ENCODE assay signal across 11 cellular contexts in the genomic region with DNA sequence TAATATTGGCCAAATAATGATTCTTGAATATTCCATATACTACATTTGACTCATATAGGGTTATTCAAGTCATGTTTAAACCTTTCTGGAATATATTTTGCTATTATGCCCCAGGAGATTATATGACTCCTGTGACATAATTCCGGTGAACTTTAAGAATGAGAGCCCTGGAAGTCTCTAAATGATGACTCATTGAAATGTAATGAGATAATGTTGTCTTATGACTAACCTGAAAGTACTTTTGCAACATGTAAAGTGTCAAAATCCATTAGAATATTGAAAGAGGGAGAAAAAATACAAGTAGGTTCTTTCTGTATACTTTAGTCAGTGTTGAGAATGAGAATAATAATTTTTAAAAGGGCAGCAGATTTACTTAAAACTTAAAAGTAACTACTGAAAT.
DNase-seq lines count a peak whose midpoint lies in the region; ATAC-seq, FAIRE-seq and TF ChIP-seq lines count a peak whose summit lies in the region.
"Had no signal": no experiment of that assay in that cellular context is flagged by ENCODE, and none has a peak within 500 bp of the region (broad histone marks: within the 10 kb centered on the region; RNA-seq: fewer than 3 reads in every experiment).

No MANE protein-coding gene starts in this region.

- H2AFZ ChIP-seq in keratinocyte (ENCODE audit: control insufficient read depth, low read length) = no peak overlapping the region

- H3K9me3 ChIP-seq in keratinocyte (ENCODE audit: control insufficient read depth, low read depth, low read length) (no peaks in the 10 kb centered on the region), HAP-1 (no peaks in the 10 kb centered on the region), left ventricle myocardium inferior (replicated peaks) (no peaks in the 10 kb centered on the region)
- H3K9me3 ChIP-seq: transverse colon had no signal

- TF ChIP-seq CTCF in keratinocyte (optimal IDR thresholded peaks at IDR 0.05 in 1 of 3, IDR thresholded peaks at IDR 0.05 in 1 of 3, conservative IDR thresholded peaks at IDR 0.05 in 1 of 3; ENCODE audit: extremely low read depth in 1 of 3, insufficient read depth in 2 of 3, low read length in 3 of 3) = no peak
- TF ChIP-seq CTCF in left ventricle myocardium inferior (IDR thresholded peaks at IDR 0.05; ENCODE audit: borderline replicate concordance) = no peak

- ATAC-seq in HG03442 (IDR thresholded peaks at IDR 0.05; ENCODE audit: unreplicated experiment) (peak; percentile 62), HG03025 (IDR thresholded peaks at IDR 0.05; ENCODE audit: low FRiP score, unreplicated experiment) (no peak)

- no peaks in the 10 kb centered on the region for H3K79me2 ChIP-seq in keratinocyte (ENCODE audit: control insufficient read depth, insufficient read depth, low read length)

- H3K4me1 ChIP-seq in keratinocyte (ENCODE audit: control insufficient read depth, extremely low read depth, insufficient read depth, low read length) = peaks cover 3% of the 10 kb centered on the region
- H3K4me1 ChIP-seq in HAP-1 = no peaks in the 10 kb centered on the region
- no peaks in the 10 kb centered on the region for H3K4me1 ChIP-seq in left ventricle myocardium inferior
- H3K4me1 ChIP-seq: transverse colon had no signal

- dilution Hi-C loops in keratinocyte (cut with MboI; ENCODE audit: extremely low pct_ligation_motif_present, low sequenced_read_pairs) = no loop called here

- no peaks in the 10 kb centered on the region for H3K27me3 ChIP-seq in keratinocyte (ENCODE audit: control insufficient read depth, extremely low read depth, insufficient read depth, low read length)
- H3K27me3 ChIP-seq in HAP-1 (ENCODE audit: low read depth) = no peaks in the 10 kb centered on the region
- no peaks in the 10 kb centered on the region for H3K27me3 ChIP-seq in left ventricle myocardium inferior (ENCODE audit: low read depth)
- H3K27me3 ChIP-seq: transverse colon had no signal

- H4K20me1 ChIP-seq in keratinocyte (ENCODE audit: control insufficient read depth, extremely low read depth, insufficient read depth, low read length) = no peaks in the 10 kb centered on the region

- H3K4me3 ChIP-seq in keratinocyte (ENCODE audit: control insufficient read depth in 2 of 3, extremely low read depth in 1 of 3, insufficient read depth in 2 of 3, low read depth in 1 of 3, low read length in 3 of 3) (no peak overlapping the region), HAP-1 (no peak overlapping the region), left ventricle myocardium inferior (no peak overlapping the region)
- H3K4me3 ChIP-seq: skin epidermis, transverse colon had no signal

- peak overlapping the region; percentile 19 for H3K27ac ChIP-seq in keratinocyte (ENCODE audit: control insufficient read depth, insufficient read depth, low read length)
- H3K27ac ChIP-seq in left ventricle myocardium inferior (replicated peaks) = no peak overlapping the region
- H3K27ac ChIP-seq: skin epidermis, transverse colon had no signal

- no peaks in the 10 kb centered on the region for H3K9me1 ChIP-seq in keratinocyte (ENCODE audit: control insufficient read depth, extremely low read depth, insufficient read depth, low read length)

- no peak overlapping the region for H3K4me2 ChIP-seq in keratinocyte (ENCODE audit: control insufficient read depth, extremely low read depth, insufficient read depth, low read depth, low read length)

- no peak overlapping the region for H3K9ac ChIP-seq in keratinocyte (ENCODE audit: control insufficient read depth, extremely low read depth, insufficient read depth, low read length)

- FAIRE-seq in keratinocyte (lab: Jason Lieb, UNC) = peak; percentile 44

- DNase-seq in ACHN (peak; percentile 44), astrocyte of the hippocampus (ENCODE audit: low read depth, low spot score) (peak; percentile 56), keratinocyte (ENCODE audit: low read depth, low spot score) (no peak), DMS153 (lab: John Stamatoyannopoulos, UW) (no peak), HAP-1 (ENCODE audit: low spot score in 2 of 2) (no peak), left ventricle myocardium inferior (no peak)
- DNase-seq: activated CD4-positive, alpha-beta memory T cell treated with anti-CD3 and anti-CD28 coated beads for 36 hours; transverse colon had no signal

- no peaks in the 10 kb centered on the region for H3K36me3 ChIP-seq in keratinocyte (ENCODE audit: control insufficient read depth in 2 of 2, extremely low read depth in 1 of 2, insufficient read depth in 2 of 2, low read length in 2 of 2)
- H3K36me3 ChIP-seq in HAP-1 (replicated peaks) = no peaks in the 10 kb centered on the region
- no peaks in the 10 kb centered on the region for H3K36me3 ChIP-seq in left ventricle myocardium inferior
- H3K36me3 ChIP-seq: transverse colon had no signal

- in situ Hi-C loops in ACHN (cut with HindIII; ENCODE audit: low pct_ligation_motif_present, low pct_unique_long_range_greater_than_20kb, low sequenced_read_pairs) = no loop called here
- in situ Hi-C loops in HAP-1 (cut with MboI; ENCODE audit: low sequenced_read_pairs) = no loop called here

- intact Hi-C loops in left ventricle myocardium inferior (cut with micrococcal nuclease) = no loop called here

Comparison
In these comparisons a context has a peak if more than half of its experiments do, and no peak if none do; other contexts are left out.
1. DNase-seq: peak in ACHN (single experiment) and astrocyte of the hippocampus (single experiment); none in keratinocyte (single experiment), DMS153 (single experiment), HAP-1 (0 of 2) and left ventricle myocardium inferior (single experiment).